Comparison of ENCODE assay signal across 1 cellular context in the genomic region with DNA sequence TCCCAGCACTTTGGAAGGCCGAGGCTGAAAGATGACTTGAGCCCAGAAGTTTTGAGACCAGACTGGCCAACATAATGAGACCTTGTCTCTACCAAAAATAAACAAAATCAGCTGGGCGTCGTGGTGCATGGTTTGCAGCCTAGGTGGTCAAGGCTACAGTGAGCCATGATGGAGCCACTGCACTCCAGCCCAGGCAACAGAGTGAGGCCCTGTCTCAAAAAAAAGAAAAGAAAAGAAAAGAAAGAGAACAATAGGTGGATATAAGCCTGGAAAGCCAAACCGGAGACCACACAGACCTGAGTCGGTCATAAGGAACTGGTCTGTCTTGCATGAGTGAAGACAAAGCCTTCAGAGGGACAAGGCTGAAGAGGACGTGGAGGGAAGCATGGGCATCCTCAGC.
TF ChIP-seq lines count a peak whose summit lies in the region.

No MANE protein-coding gene starts in this region.

TF ChIP-seq in GM23338, 12 proteins besides CTCF, POLR2A, EP300 and RAD21 (continued from another document):
- TF ChIP-seq, protein P1, sequence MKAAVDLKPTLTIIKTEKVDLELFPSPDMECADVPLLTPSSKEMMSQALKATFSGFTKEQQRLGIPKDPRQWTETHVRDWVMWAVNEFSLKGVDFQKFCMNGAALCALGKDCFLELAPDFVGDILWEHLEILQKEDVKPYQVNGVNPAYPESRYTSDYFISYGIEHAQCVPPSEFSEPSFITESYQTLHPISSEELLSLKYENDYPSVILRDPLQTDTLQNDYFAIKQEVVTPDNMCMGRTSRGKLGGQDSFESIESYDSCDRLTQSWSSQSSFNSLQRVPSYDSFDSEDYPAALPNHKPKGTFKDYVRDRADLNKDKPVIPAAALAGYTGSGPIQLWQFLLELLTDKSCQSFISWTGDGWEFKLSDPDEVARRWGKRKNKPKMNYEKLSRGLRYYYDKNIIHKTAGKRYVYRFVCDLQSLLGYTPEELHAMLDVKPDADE (IDR thresholded peaks at IDR 0.05) = no peak
- TF ChIP-seq STAT1 (IDR thresholded peaks at IDR 0.05; ENCODE audit: unreplicated experiment) = no peak
- TF ChIP-seq, protein P2, sequence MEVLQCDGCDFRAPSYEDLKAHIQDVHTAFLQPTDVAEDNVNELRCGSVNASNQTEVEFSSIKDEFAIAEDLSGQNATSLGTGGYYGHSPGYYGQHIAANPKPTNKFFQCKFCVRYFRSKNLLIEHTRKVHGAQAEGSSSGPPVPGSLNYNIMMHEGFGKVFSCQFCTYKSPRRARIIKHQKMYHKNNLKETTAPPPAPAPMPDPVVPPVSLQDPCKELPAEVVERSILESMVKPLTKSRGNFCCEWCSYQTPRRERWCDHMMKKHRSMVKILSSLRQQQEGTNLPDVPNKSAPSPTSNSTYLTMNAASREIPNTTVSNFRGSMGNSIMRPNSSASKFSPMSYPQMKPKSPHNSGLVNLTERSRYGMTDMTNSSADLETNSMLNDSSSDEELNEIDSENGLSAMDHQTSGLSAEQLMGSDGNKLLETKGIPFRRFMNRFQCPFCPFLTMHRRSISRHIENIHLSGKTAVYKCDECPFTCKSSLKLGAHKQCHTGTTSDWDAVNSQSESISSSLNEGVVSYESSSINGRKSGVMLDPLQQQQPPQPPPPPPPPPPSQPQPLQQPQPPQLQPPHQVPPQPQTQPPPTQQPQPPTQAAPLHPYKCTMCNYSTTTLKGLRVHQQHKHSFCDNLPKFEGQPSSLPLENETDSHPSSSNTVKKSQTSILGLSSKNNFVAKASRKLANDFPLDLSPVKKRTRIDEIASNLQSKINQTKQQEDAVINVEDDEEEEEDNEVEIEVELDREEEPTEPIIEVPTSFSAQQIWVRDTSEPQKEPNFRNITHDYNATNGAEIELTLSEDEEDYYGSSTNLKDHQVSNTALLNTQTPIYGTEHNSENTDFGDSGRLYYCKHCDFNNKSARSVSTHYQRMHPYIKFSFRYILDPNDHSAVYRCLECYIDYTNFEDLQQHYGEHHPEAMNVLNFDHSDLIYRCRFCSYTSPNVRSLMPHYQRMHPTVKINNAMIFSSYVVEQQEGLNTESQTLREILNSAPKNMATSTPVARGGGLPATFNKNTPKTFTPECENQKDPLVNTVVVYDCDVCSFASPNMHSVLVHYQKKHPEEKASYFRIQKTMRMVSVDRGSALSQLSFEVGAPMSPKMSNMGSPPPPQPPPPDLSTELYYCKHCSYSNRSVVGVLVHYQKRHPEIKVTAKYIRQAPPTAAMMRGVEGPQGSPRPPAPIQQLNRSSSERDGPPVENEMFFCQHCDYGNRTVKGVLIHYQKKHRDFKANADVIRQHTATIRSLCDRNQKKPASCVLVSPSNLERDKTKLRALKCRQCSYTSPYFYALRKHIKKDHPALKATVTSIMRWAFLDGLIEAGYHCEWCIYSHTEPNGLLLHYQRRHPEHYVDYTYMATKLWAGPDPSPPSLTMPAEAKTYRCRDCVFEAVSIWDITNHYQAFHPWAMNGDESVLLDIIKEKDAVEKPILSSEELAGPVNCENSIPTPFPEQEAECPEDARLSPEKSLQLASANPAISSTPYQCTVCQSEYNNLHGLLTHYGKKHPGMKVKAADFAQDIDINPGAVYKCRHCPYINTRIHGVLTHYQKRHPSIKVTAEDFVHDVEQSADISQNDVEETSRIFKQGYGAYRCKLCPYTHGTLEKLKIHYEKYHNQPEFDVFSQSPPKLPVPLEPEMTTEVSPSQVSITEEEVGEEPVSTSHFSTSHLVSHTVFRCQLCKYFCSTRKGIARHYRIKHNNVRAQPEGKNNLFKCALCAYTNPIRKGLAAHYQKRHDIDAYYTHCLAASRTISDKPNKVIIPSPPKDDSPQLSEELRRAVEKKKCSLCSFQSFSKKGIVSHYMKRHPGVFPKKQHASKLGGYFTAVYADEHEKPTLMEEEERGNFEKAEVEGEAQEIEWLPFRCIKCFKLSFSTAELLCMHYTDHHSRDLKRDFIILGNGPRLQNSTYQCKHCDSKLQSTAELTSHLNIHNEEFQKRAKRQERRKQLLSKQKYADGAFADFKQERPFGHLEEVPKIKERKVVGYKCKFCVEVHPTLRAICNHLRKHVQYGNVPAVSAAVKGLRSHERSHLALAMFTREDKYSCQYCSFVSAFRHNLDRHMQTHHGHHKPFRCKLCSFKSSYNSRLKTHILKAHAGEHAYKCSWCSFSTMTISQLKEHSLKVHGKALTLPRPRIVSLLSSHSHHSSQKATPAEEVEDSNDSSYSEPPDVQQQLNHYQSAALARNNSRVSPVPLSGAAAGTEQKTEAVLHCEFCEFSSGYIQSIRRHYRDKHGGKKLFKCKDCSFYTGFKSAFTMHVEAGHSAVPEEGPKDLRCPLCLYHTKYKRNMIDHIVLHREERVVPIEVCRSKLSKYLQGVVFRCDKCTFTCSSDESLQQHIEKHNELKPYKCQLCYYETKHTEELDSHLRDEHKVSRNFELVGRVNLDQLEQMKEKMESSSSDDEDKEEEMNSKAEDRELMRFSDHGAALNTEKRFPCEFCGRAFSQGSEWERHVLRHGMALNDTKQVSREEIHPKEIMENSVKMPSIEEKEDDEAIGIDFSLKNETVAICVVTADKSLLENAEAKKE (CRISPR knock-in tag; IDR thresholded peaks at IDR 0.05) = no peak
- no peak for TF ChIP-seq NANOG (IDR thresholded peaks at IDR 0.05; ENCODE audit: borderline replicate concordance)
